In genomic region chr9:128409998-128410397, GRCh38 we compare ENCODE assay signal across 10 cellular contexts. TPM values are rescaled to one million over a fixed set of nuclear protein-coding genes. Genes with fewer than 3 reads are reported as not detected.
DNase-seq lines count a peak whose midpoint lies in the region; ATAC-seq, FAIRE-seq and TF ChIP-seq lines count a peak whose summit lies in the region.
"Had no signal": no experiment of that assay in that cellular context is flagged by ENCODE, and none has a peak within 500 bp of the region (broad histone marks: within the 10 kb centered on the region; RNA-seq: fewer than 3 reads in every experiment).

No MANE protein-coding gene starts in this region.

- H3K27ac ChIP-seq in mesenchymal stem cell (ENCODE audit: low read length, poor library complexity, severe bottlenecking) (no peak overlapping the region), spleen (no peak overlapping the region)
- H3K27ac ChIP-seq: PC-9 had no signal

- no peaks in the 10 kb centered on the region for H3K79me1 ChIP-seq in mesenchymal stem cell (replicated peaks; ENCODE audit: low read length, poor library complexity, severe bottlenecking)

- no peak overlapping the region for H2BK120ac ChIP-seq in mesenchymal stem cell (ENCODE audit: low read depth, low read length)

- DNase-seq in D721Med (ENCODE audit: insufficient read length, low spot score), result no peak
- DNase-seq in LNCaP clone FGC (ENCODE audit: low read depth), result no peak
- peak; percentile 56 for DNase-seq in cerebellar cortex (ENCODE audit: low spot score)
- DNase-seq in mesenchymal stem cell, result peak; percentile 49
- no peak for DNase-seq in T-helper 1 cell
- no peak for DNase-seq in activated CD4-positive, alpha-beta memory T cell treated with anti-CD3 and anti-CD28 coated beads, Interleukin-2, amount 10 ng/mL, durations not matched to agents 7 days and 5 days
- DNase-seq in naive thymus-derived CD8-positive, alpha-beta T cell, result no peak
- DNase-seq in spleen, result no peak

- peaks cover 39% of the 10 kb centered on the region for H3K27me3 Mint-ChIP-seq in activated CD4-positive, alpha-beta memory T cell treated with anti-CD3 and anti-CD28 coated beads, Interleukin-2, amount 10 ng/mL, durations not matched to agents 7 days and 5 days
- H3K27me3 Mint-ChIP-seq in naive thymus-derived CD8-positive, alpha-beta T cell, result peaks cover 16 to 64% (median 38%) of the 10 kb centered on the region in 5 donors

- CTCF ChIA-PET in activated CD4-positive, alpha-beta memory T cell treated with anti-CD3 and anti-CD28 coated beads, Interleukin-2, amount 10 ng/mL, durations not matched to agents 7 days and 5 days (lab: Charles Lee), result interaction anchor here (0.6 to 3.4 kb wide), 3 partner anchors 10 to 48 kb away, joined by 3 to 12 read pairs (median 6); no protein-coding TSS in a partner anchor

- H3K36me3 Mint-ChIP-seq in activated CD4-positive, alpha-beta memory T cell treated with anti-CD3 and anti-CD28 coated beads, Interleukin-2, amount 10 ng/mL, durations not matched to agents 7 days and 5 days (ENCODE audit: low read depth), result no peaks in the 10 kb centered on the region
- peaks cover 0 to 2% (median 0%) of the 10 kb centered on the region in 3 donors for H3K36me3 Mint-ChIP-seq in naive thymus-derived CD8-positive, alpha-beta T cell

- H2BK5ac ChIP-seq in mesenchymal stem cell (ENCODE audit: low read depth, low read length, poor library complexity, severe bottlenecking), result no peak overlapping the region

- H3K4me1 ChIP-seq in mesenchymal stem cell (ENCODE audit: control insufficient read depth, insufficient read depth, low read depth, low read length) (peaks cover 22% of the 10 kb centered on the region), spleen (peaks cover 0 to 6% (median 0%) of the 10 kb centered on the region in 6 donors)

- no peak overlapping the region for H2AFZ ChIP-seq in mesenchymal stem cell (ENCODE audit: low read depth, low read length)
- H2AFZ ChIP-seq: PC-9 had no signal

- H2BK15ac ChIP-seq in mesenchymal stem cell (ENCODE audit: low read depth, poor library complexity, severe bottlenecking), result no peak overlapping the region

- H3K4me1 Mint-ChIP-seq in activated CD4-positive, alpha-beta memory T cell treated with anti-CD3 and anti-CD28 coated beads, Interleukin-2, amount 10 ng/mL, durations not matched to agents 7 days and 5 days, result peaks cover 2% of the 10 kb centered on the region
- no peaks in the 10 kb centered on the region for H3K4me1 Mint-ChIP-seq in naive thymus-derived CD8-positive, alpha-beta T cell

- no peak overlapping the region for H4K8ac ChIP-seq in mesenchymal stem cell (ENCODE audit: low read length)

- H3K18ac ChIP-seq in mesenchymal stem cell (ENCODE audit: low read depth in 1 of 2, low read length in 2 of 2), result no peak overlapping the region

- no peak for TF ChIP-seq POLR2A in spleen (IDR thresholded peaks at IDR 0.05)

- H3K14ac ChIP-seq in mesenchymal stem cell (ENCODE audit: low read length in 2 of 2), result no peak overlapping the region

- H3K27me3 ChIP-seq in mesenchymal stem cell (ENCODE audit: control insufficient read depth in 1 of 2, insufficient read depth in 1 of 2, low read length in 2 of 2) (peaks cover 36% of the 10 kb centered on the region in 2 experiments), spleen (replicated peaks in 1 of 7) (peaks cover 0 to 93% (median 5%) of the 10 kb centered on the region in 7 donors)

- POLR2A ChIA-PET in activated CD4-positive, alpha-beta memory T cell treated with anti-CD3 and anti-CD28 coated beads, Interleukin-2, amount 10 ng/mL, durations not matched to agents 7 days and 5 days (lab: Charles Lee), result interaction anchor here (2.0 kb wide), 1 partner anchor 11 kb away, joined by 6 read pairs; the partner anchor contains the start of gene CERCAM
- POLR2A ChIA-PET in naive thymus-derived CD8-positive, alpha-beta T cell (lab: Charles Lee), result interaction anchor here (1.0 kb wide), 1 partner anchor 110 kb away, joined by 6 read pairs; no protein-coding TSS in a partner anchor

- H3K4me3 ChIP-seq in LNCaP clone FGC (ENCODE audit: low read depth, low read length) (no peak overlapping the region), mesenchymal stem cell (ENCODE audit: insufficient read depth in 1 of 2, low read depth in 1 of 2, low read length in 2 of 2) (no peak overlapping the region), spleen (no peak overlapping the region)
- H3K4me3 ChIP-seq: PC-9 had no signal

- H3K23ac ChIP-seq in mesenchymal stem cell (ENCODE audit: low read length in 2 of 2), result no peak overlapping the region

- FAIRE-seq in D721Med (lab: Jason Lieb, UNC), result no peak
- FAIRE-seq: endometrium had no signal

- no peaks in the 10 kb centered on the region for H3K9me3 Mint-ChIP-seq in activated CD4-positive, alpha-beta memory T cell treated with anti-CD3 and anti-CD28 coated beads, Interleukin-2, amount 10 ng/mL, durations not matched to agents 7 days and 5 days
- H3K9me3 Mint-ChIP-seq in naive thymus-derived CD8-positive, alpha-beta T cell, result no peaks in the 10 kb centered on the region

- no peak overlapping the region for H3K4ac ChIP-seq in mesenchymal stem cell (ENCODE audit: low read depth in 1 of 2, low read length in 2 of 2)

- WGBS in mesenchymal stem cell, result 39% methylated on average over 6 of the region's 6 CpGs
- WGBS in spleen, 5 donors, result 35 to 49% (median 44%) methylated on average over 6 of the region's 6 CpGs

- H3K4me3 Mint-ChIP-seq in activated CD4-positive, alpha-beta memory T cell treated with anti-CD3 and anti-CD28 coated beads, Interleukin-2, amount 10 ng/mL, durations not matched to agents 7 days and 5 days, result no peak overlapping the region
- no peak overlapping the region for H3K4me3 Mint-ChIP-seq in naive thymus-derived CD8-positive, alpha-beta T cell

- H3K9ac ChIP-seq in mesenchymal stem cell (ENCODE audit: low read length), result no peak overlapping the region

- no peak overlapping the region for H2BK12ac ChIP-seq in mesenchymal stem cell (ENCODE audit: low read length in 2 of 2)

- H2AK5ac ChIP-seq in mesenchymal stem cell (ENCODE audit: low read length, severe bottlenecking), result no peak overlapping the region

- H4K91ac ChIP-seq in mesenchymal stem cell (ENCODE audit: low read length), result no peak overlapping the region

- no peak overlapping the region for H3K27ac Mint-ChIP-seq in activated CD4-positive, alpha-beta memory T cell treated with anti-CD3 and anti-CD28 coated beads, Interleukin-2, amount 10 ng/mL, durations not matched to agents 7 days and 5 days
- no peak overlapping the region for H3K27ac Mint-ChIP-seq in naive thymus-derived CD8-positive, alpha-beta T cell

- intact Hi-C loops in spleen (cut with DNase I; ENCODE audit: low total_unique reads), result no loop called here

- H3K36me3 ChIP-seq in mesenchymal stem cell (ENCODE audit: control insufficient read depth in 1 of 2, insufficient read depth in 2 of 2, low read depth in 1 of 2, low read length in 2 of 2) (no peaks in the 10 kb centered on the region), spleen (no peaks in the 10 kb centered on the region)

- no peak for ATAC-seq in naive thymus-derived CD8-positive, alpha-beta T cell

- H3K9me3 ChIP-seq in mesenchymal stem cell (ENCODE audit: control insufficient read depth, low read length) (no peaks in the 10 kb centered on the region), spleen (no peaks in the 10 kb centered on the region)

- TF ChIP-seq CTCF in D721Med (IDR thresholded peaks at IDR 0.05; ENCODE audit: insufficient read depth, missing control alignments), result peak; percentile 11
- TF ChIP-seq CTCF in LNCaP clone FGC (IDR thresholded peaks at IDR 0.05; ENCODE audit: control insufficient read depth, extremely low read depth, insufficient read depth), result peak; percentile 32; the same call in 1 of the 2 replicates
- no peak for TF ChIP-seq CTCF in spleen (IDR thresholded peaks at IDR 0.05 in 8 of 11, conservative IDR thresholded peaks at IDR 0.05 in 3 of 11)

- no peak overlapping the region for H3K4me2 ChIP-seq in mesenchymal stem cell (ENCODE audit: low read length, poor library complexity, severe bottlenecking)
- H3K4me2 ChIP-seq: PC-9 had no signal

RNA-seq across cellular contexts. Expression of gene CERCAM, which starts 10.7 kb away (rescaled TPM):
- 96.2 TPM for polyA plus RNA-seq in mesenchymal stem cell (2013, experiment 1 of 2)
- 100 TPM for polyA plus RNA-seq in mesenchymal stem cell (2013, experiment 2 of 2)
- 1 to 10 TPM; 1.3 TPM for total RNA-seq in activated CD4-positive, alpha-beta memory T cell treated with anti-CD3 and anti-CD28 coated beads, Interleukin-2, amount 10 ng/mL, durations not matched to agents 7 days and 5 days
- 1 to 10 TPM; 1.3 to 1.7 TPM for total RNA-seq in naive thymus-derived CD8-positive, alpha-beta T cell
- polyA plus RNA-seq in naive thymus-derived CD8-positive, alpha-beta T cell, result under 1 TPM; 0.14 to 0.90 (median 0.51) TPM
- total RNA-seq in spleen, result 10 to 100 TPM in 4 of 7 donors, 1 to 10 TPM in 3; 8.3 to 22.7 (median 10.0) TPM
- polyA plus RNA-seq in spleen, result 1 to 10 TPM; 3.8 to 7.4 (median 5.0) TPM

RNA-seq across cellular contexts. Expression of gene URM1, which starts 38.8 kb away (rescaled TPM):
- polyA plus RNA-seq in mesenchymal stem cell (2013, experiment 1 of 2), result 59.4 TPM
- polyA plus RNA-seq in mesenchymal stem cell (2013, experiment 2 of 2), result 59.8 TPM
- 10 to 100 TPM; 62.8 to 64.3 TPM for total RNA-seq in activated CD4-positive, alpha-beta memory T cell treated with anti-CD3 and anti-CD28 coated beads, Interleukin-2, amount 10 ng/mL, durations not matched to agents 7 days and 5 days
- total RNA-seq in naive thymus-derived CD8-positive, alpha-beta T cell, result 10 to 100 TPM; 44.5 to 47.5 TPM
- polyA plus RNA-seq in naive thymus-derived CD8-positive, alpha-beta T cell, result 10 to 100 TPM; 49.3 to 66.4 (median 61.0) TPM
- 10 to 100 TPM; 32.9 to 58.1 (median 43.8) TPM for total RNA-seq in spleen
- 10 to 100 TPM; 28.1 to 47.9 (median 47.9) TPM for polyA plus RNA-seq in spleen

RNA-seq across cellular contexts. Expression of gene ODF2, which starts 45.8 kb away (rescaled TPM):
- polyA plus RNA-seq in mesenchymal stem cell (2013, experiment 1 of 2), result 20.1 TPM
- 20.1 TPM for polyA plus RNA-seq in mesenchymal stem cell (2013, experiment 2 of 2)
- total RNA-seq in activated CD4-positive, alpha-beta memory T cell treated with anti-CD3 and anti-CD28 coated beads, Interleukin-2, amount 10 ng/mL, durations not matched to agents 7 days and 5 days, result 10 to 100 TPM; 54.5 to 58.5 TPM
- 10 to 100 TPM; 34.8 to 36.6 TPM for total RNA-seq in naive thymus-derived CD8-positive, alpha-beta T cell
- polyA plus RNA-seq in naive thymus-derived CD8-positive, alpha-beta T cell, result 10 to 100 TPM; 15.6 to 32.8 (median 20.6) TPM
- 10 to 100 TPM; 25.4 to 37.5 (median 30.9) TPM for total RNA-seq in spleen
- polyA plus RNA-seq in spleen, result 10 to 100 TPM; 13.4 to 16.5 (median 15.2) TPM

Comparison
In these comparisons a context has a peak if more than half of its experiments do, and no peak if none do; other contexts are left out.
1. DNase-seq: peak in cerebellar cortex (single experiment) and mesenchymal stem cell (single experiment); none in D721Med (single experiment), LNCaP clone FGC (single experiment), T-helper 1 cell (0 of 5), activated CD4-positive, alpha-beta memory T cell treated with anti-CD3 and anti-CD28 coated beads, Interleukin-2, amount 10 ng/mL, durations not matched to agents 7 days and 5 days (single experiment), naive thymus-derived CD8-positive, alpha-beta T cell (0 of 10) and spleen (single experiment).
2. CTCF ChIP-seq: peak in D721Med (single experiment) and LNCaP clone FGC (single experiment); none in spleen (0 of 11).